Comparison of ENCODE assay signal across 11 cellular contexts in the genomic region with DNA sequence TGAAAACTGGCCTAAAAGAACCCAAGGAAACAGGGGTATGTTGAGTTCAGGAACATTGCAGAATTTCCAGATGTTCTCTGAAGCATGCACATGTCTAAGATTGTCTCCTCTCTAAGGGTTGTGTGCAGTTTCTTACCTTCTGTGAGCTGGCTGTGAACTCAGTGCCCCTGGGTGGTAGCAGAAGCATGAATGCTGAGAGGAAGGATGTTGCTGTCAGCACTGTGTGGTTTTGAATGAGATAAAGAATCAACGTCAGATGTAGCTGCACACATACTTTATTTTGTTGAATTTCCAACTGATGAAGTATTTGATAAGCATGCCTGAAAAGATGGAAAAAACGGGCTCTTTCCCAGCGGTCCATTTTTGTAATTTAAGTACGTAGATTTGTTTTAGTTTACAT. TPM values are rescaled to one million over a fixed set of nuclear protein-coding genes. Genes with fewer than 3 reads are reported as not detected.
DNase-seq lines count a peak whose midpoint lies in the region; ATAC-seq and TF ChIP-seq lines count a peak whose summit lies in the region.
"Had no signal": no experiment of that assay in that cellular context is flagged by ENCODE, and none has a peak within 500 bp of the region (broad histone marks: within the 10 kb centered on the region; RNA-seq: fewer than 3 reads in every experiment).

No MANE protein-coding gene starts in this region.

- peak overlapping the region; percentile 56 for H3K27ac ChIP-seq in osteoblast (ENCODE audit: low read depth, low read length)
- H3K27ac ChIP-seq: suprapubic skin had no signal

- peaks cover 5% of the 10 kb centered on the region for H3K36me3 Mint-ChIP-seq in activated naive CD8-positive, alpha-beta T cell treated with anti-CD3 and anti-CD28 coated beads, Interleukin-2, amount 10 ng/mL, durations not matched to agents 7 days and 5 days

- H3K27me3 ChIP-seq in osteoblast (ENCODE audit: insufficient read depth, low read length) = peaks cover 10% of the 10 kb centered on the region
- H3K27me3 ChIP-seq: suprapubic skin had no signal

- no peaks in the 10 kb centered on the region for H3K79me2 ChIP-seq in osteoblast (ENCODE audit: insufficient read depth, low read length)

- DNase-seq in H4 (ENCODE audit: low spot score) (peak; percentile 80), T follicular helper cell (ENCODE audit: low read depth) (peak; percentile 29), osteoblast (ENCODE audit: insufficient read length, low spot score, missing footprints) (no peak), cortex of kidney (lab: John Stamatoyannopoulos, UW) (no peak), NCI-H2107 treated with DMSO at 0.1 percent for 48 hours (lab: John Stamatoyannopoulos, UW; ENCODE audit: unreplicated experiment) (no peak)
- no peak for DNase-seq in activated naive CD8-positive, alpha-beta T cell treated with anti-CD3 and anti-CD28 coated beads, Interleukin-2, amount 10 ng/mL, durations not matched to agents 7 days and 5 days
- DNase-seq: NCI-H2171 treated with DMSO at 0.1 percent for 48 hours had no signal

- H4K20me1 ChIP-seq in osteoblast (ENCODE audit: insufficient read depth, low read length) = no peaks in the 10 kb centered on the region

- H3K4me1 ChIP-seq in osteoblast (ENCODE audit: insufficient read depth, low read length) = peaks cover 24% of the 10 kb centered on the region
- H3K4me1 ChIP-seq: suprapubic skin had no signal

- H3K4me2 ChIP-seq in osteoblast (ENCODE audit: insufficient read depth, low read length) = no peak overlapping the region

- H3K4me3 Mint-ChIP-seq in activated naive CD8-positive, alpha-beta T cell treated with anti-CD3 and anti-CD28 coated beads, Interleukin-2, amount 10 ng/mL, durations not matched to agents 7 days and 5 days = peak overlapping the region; percentile 70

- peaks cover 4% of the 10 kb centered on the region for H3K9me3 Mint-ChIP-seq in activated naive CD8-positive, alpha-beta T cell treated with anti-CD3 and anti-CD28 coated beads, Interleukin-2, amount 10 ng/mL, durations not matched to agents 7 days and 5 days

- H3K27me3 Mint-ChIP-seq in activated naive CD8-positive, alpha-beta T cell treated with anti-CD3 and anti-CD28 coated beads, Interleukin-2, amount 10 ng/mL, durations not matched to agents 7 days and 5 days = no peaks in the 10 kb centered on the region
- H3K27me3 Mint-ChIP-seq: progenitor cell of endocrine pancreas had no signal

- no peak overlapping the region for H2AFZ ChIP-seq in osteoblast (ENCODE audit: low read length)

- ATAC-seq in activated naive CD8-positive, alpha-beta T cell treated with anti-CD3 and anti-CD28 coated beads, Interleukin-2, amount 10 ng/mL, durations not matched to agents 7 days and 5 days (ENCODE audit: low read depth) = peak; percentile 70
- ATAC-seq in HG03139 (IDR thresholded peaks at IDR 0.05; ENCODE audit: unreplicated experiment) = no peak
- ATAC-seq in HG03378 (IDR thresholded peaks at IDR 0.05; ENCODE audit: unreplicated experiment) = no peak

- H3K4me3 ChIP-seq in osteoblast (ENCODE audit: insufficient read depth, low read length) = no peak overlapping the region
- H3K4me3 ChIP-seq: suprapubic skin had no signal

- H3K27ac Mint-ChIP-seq in activated naive CD8-positive, alpha-beta T cell treated with anti-CD3 and anti-CD28 coated beads, Interleukin-2, amount 10 ng/mL, durations not matched to agents 7 days and 5 days = peak overlapping the region; percentile 86
- H3K27ac Mint-ChIP-seq: progenitor cell of endocrine pancreas had no signal

- no peaks in the 10 kb centered on the region for H3K36me3 ChIP-seq in osteoblast (ENCODE audit: insufficient read depth, low read length)
- H3K36me3 ChIP-seq: suprapubic skin had no signal

- no peak for TF ChIP-seq CTCF in osteoblast (IDR thresholded peaks at IDR 0.05; ENCODE audit: extremely low read depth, low read depth, low read length)

- POLR2A ChIA-PET in activated naive CD8-positive, alpha-beta T cell treated with anti-CD3 and anti-CD28 coated beads, Interleukin-2, amount 10 ng/mL, durations not matched to agents 7 days and 5 days (lab: Charles Lee) = interaction anchor here (0.9 to 1.8 kb wide), 6 partner anchors 11 to 29 kb away, joined by 3 to 9 read pairs (median 4); no protein-coding TSS in a partner anchor

- peaks cover 42% of the 10 kb centered on the region for H3K4me1 Mint-ChIP-seq in activated naive CD8-positive, alpha-beta T cell treated with anti-CD3 and anti-CD28 coated beads, Interleukin-2, amount 10 ng/mL, durations not matched to agents 7 days and 5 days

- H3K9me3 ChIP-seq in osteoblast (ENCODE audit: low read depth, low read length) = no peaks in the 10 kb centered on the region
- H3K9me3 ChIP-seq: suprapubic skin had no signal

RNA-seq across cellular contexts. Expression of a gene that starts 23.8 kb away (rescaled TPM):
- total RNA-seq in H4 (2014; rRNA removed; shearing (Covaris generic)) = 0.02 TPM in 1 of 2 replicates, not detected in the other
- total RNA-seq in activated naive CD8-positive, alpha-beta T cell treated with anti-CD3 and anti-CD28 coated beads, Interleukin-2, amount 10 ng/mL, durations not matched to agents 7 days and 5 days = 100 to 1,000 TPM in 1 of 2 experiments, 10 to 100 TPM in 1; 99.9 to 110 TPM
- total RNA-seq in osteoblast = under 0.01 TPM in 2 replicates
- total RNA-seq: progenitor cell of endocrine pancreas had no signal

RNA-seq across cellular contexts. Expression of a gene that starts 51.5 kb away (rescaled TPM):
- total RNA-seq in H4 (2014; rRNA removed; shearing (Covaris generic)) = 0.56 TPM in 1 of 2 replicates, not detected in the other
- under 1 TPM; 0.78 to 0.91 TPM for total RNA-seq in activated naive CD8-positive, alpha-beta T cell treated with anti-CD3 and anti-CD28 coated beads, Interleukin-2, amount 10 ng/mL, durations not matched to agents 7 days and 5 days
- total RNA-seq in osteoblast = 30.6 and 31.8 TPM in 2 replicates

Comparison
In these comparisons a context has a peak if more than half of its experiments do, and no peak if none do; other contexts are left out.
1. DNase-seq: peak in H4 (single experiment) and T follicular helper cell (single experiment); none in activated naive CD8-positive, alpha-beta T cell treated with anti-CD3 and anti-CD28 coated beads, Interleukin-2, amount 10 ng/mL, durations not matched to agents 7 days and 5 days (single experiment), osteoblast (single experiment), cortex of kidney (single experiment) and NCI-H2107 treated with DMSO at 0.1 percent for 48 hours (single experiment).
2. RNA of a gene that starts 23.8 kb away (total RNA-seq): 99.9 to 110 TPM in activated naive CD8-positive, alpha-beta T cell treated with anti-CD3 and anti-CD28 coated beads, Interleukin-2, amount 10 ng/mL, durations not matched to agents 7 days and 5 days; 0.02 TPM in H4 and under 0.01 TPM in osteoblast; every median in the first group is over 10 times any median in the second.
3. RNA of a gene that starts 51.5 kb away (total RNA-seq): 30.6 to 31.8 TPM in osteoblast; 0.78 to 0.91 TPM in activated naive CD8-positive, alpha-beta T cell treated with anti-CD3 and anti-CD28 coated beads, Interleukin-2, amount 10 ng/mL, durations not matched to agents 7 days and 5 days and 0.56 TPM in H4; every median in the first group is over 10 times any median in the second.